9 cellular contexts compared by ENCODE assay signal in the genomic region with DNA sequence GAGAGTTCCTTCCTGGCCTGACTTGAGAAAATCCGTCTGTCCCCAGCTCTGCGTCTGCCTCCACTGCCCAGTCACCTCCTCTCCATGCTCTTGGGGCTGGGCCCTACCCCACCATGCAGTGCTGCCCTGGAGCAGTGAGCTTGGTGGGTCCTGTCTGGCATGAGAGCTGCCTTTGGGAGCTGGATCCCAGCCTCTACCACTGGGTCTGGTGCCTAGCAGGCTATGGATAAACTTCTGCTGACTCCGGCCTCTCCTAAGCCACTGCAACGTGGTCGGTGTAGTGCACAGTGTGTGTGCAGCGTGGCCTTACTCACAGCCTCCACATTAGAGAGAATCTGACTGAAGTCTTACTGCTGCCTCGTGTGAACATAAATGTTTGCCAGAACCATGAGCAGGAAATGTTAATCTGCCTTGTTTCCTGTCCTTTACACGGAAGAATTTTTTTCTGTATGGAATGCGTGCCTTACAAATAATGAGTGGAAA. TPM values are rescaled to one million over a fixed set of nuclear protein-coding genes. Genes with fewer than 3 reads are reported as not detected.
DNase-seq lines count a peak whose midpoint lies in the region; ATAC-seq lines count a peak whose summit lies in the region.
"Had no signal": no experiment of that assay in that cellular context is flagged by ENCODE, and none has a peak within 500 bp of the region (broad histone marks: within the 10 kb centered on the region; RNA-seq: fewer than 3 reads in every experiment).

No MANE protein-coding gene starts in this region.

- CTCF ChIA-PET in activated CD4-positive, alpha-beta memory T cell treated with anti-CD3 and anti-CD28 coated beads for 36 hours (lab: Charles Lee) = interaction anchor here (0.9 to 1.7 kb wide), 2 partner anchors 12 to 14 kb away, joined by 3 to 12 read pairs; no protein-coding TSS in a partner anchor
- CTCF ChIA-PET in activated CD4-positive, alpha-beta memory T cell treated with anti-CD3 and anti-CD28 coated beads, Interleukin-2, amount 10 ng/mL, durations not matched to agents 7 days and 5 days (lab: Charles Lee) = interaction anchor here (1.1 to 2.8 kb wide), 5 partner anchors 14 to 113 kb away, joined by 3 to 17 read pairs (median 3); no protein-coding TSS in a partner anchor

- H3K4me1 Mint-ChIP-seq in activated CD4-positive, alpha-beta memory T cell treated with anti-CD3 and anti-CD28 coated beads for 36 hours (ENCODE audit: low read depth) = peaks cover 16% of the 10 kb centered on the region
- peaks cover 6% of the 10 kb centered on the region for H3K4me1 Mint-ChIP-seq in activated CD4-positive, alpha-beta memory T cell treated with anti-CD3 and anti-CD28 coated beads, Interleukin-2, amount 10 ng/mL, durations not matched to agents 7 days and 5 days

- H3K27ac ChIP-seq in layer of hippocampus (ENCODE audit: low read depth, low read length) (peak overlapping the region; percentile 6), stomach smooth muscle (ENCODE audit: low read length) (peak overlapping the region; percentile 70)

- POLR2A ChIA-PET in activated CD4-positive, alpha-beta memory T cell treated with anti-CD3 and anti-CD28 coated beads for 36 hours (lab: Charles Lee) = no interaction called here
- POLR2A ChIA-PET in activated CD4-positive, alpha-beta memory T cell treated with anti-CD3 and anti-CD28 coated beads, Interleukin-2, amount 10 ng/mL, durations not matched to agents 7 days and 5 days (lab: Charles Lee) = no interaction called here

- DNase-seq in activated CD4-positive, alpha-beta memory T cell treated with anti-CD3 and anti-CD28 coated beads for 36 hours = no peak
- DNase-seq in activated CD4-positive, alpha-beta memory T cell treated with anti-CD3 and anti-CD28 coated beads, Interleukin-2, amount 10 ng/mL, durations not matched to agents 7 days and 5 days = no peak
- peak; percentile 43 for DNase-seq in adipocyte (ENCODE audit: low read depth)
- no peak for DNase-seq in activated gamma-delta T cell (lab: John Stamatoyannopoulos, UW)
- DNase-seq: AML-193 had no signal

- ATAC-seq in HG02981 (IDR thresholded peaks at IDR 0.05; ENCODE audit: unreplicated experiment) (no peak), HG03280 (IDR thresholded peaks at IDR 0.05; ENCODE audit: unreplicated experiment) (no peak)

- no peaks in the 10 kb centered on the region for H3K27me3 ChIP-seq in adipocyte (replicated peaks; ENCODE audit: control insufficient read depth, insufficient read depth, low read length)
- H3K27me3 ChIP-seq in layer of hippocampus (ENCODE audit: control insufficient read depth, insufficient read depth, low read length) = no peaks in the 10 kb centered on the region
- H3K27me3 ChIP-seq in stomach smooth muscle (ENCODE audit: control insufficient read depth in 1 of 2, insufficient read depth in 2 of 2, low read length in 2 of 2) = no peaks in the 10 kb centered on the region

- no peaks in the 10 kb centered on the region for H3K27me3 Mint-ChIP-seq in activated CD4-positive, alpha-beta memory T cell treated with anti-CD3 and anti-CD28 coated beads for 36 hours
- no peaks in the 10 kb centered on the region for H3K27me3 Mint-ChIP-seq in activated CD4-positive, alpha-beta memory T cell treated with anti-CD3 and anti-CD28 coated beads, Interleukin-2, amount 10 ng/mL, durations not matched to agents 7 days and 5 days

- H3K9me3 ChIP-seq in adipocyte (ENCODE audit: control insufficient read depth, low read length) (no peaks in the 10 kb centered on the region), stomach smooth muscle (ENCODE audit: control insufficient read depth in 2 of 2, low read length in 2 of 2) (no peaks in the 10 kb centered on the region)

- H3K4me3 ChIP-seq in adipocyte (ENCODE audit: low read length) (no peak overlapping the region), stomach smooth muscle (ENCODE audit: low read length in 2 of 2) (no peak overlapping the region)

- peaks cover 41% of the 10 kb centered on the region for H3K4me1 ChIP-seq in adipocyte (ENCODE audit: control insufficient read depth, insufficient read depth, low read length)
- H3K4me1 ChIP-seq in stomach smooth muscle (ENCODE audit: control insufficient read depth, insufficient read depth, low read length) = peaks cover 6% of the 10 kb centered on the region

- peak overlapping the region; percentile 60 for H3K27ac Mint-ChIP-seq in activated CD4-positive, alpha-beta memory T cell treated with anti-CD3 and anti-CD28 coated beads for 36 hours
- no peak overlapping the region for H3K27ac Mint-ChIP-seq in activated CD4-positive, alpha-beta memory T cell treated with anti-CD3 and anti-CD28 coated beads, Interleukin-2, amount 10 ng/mL, durations not matched to agents 7 days and 5 days

- peaks cover 46% of the 10 kb centered on the region for H3K36me3 ChIP-seq in adipocyte (ENCODE audit: control insufficient read depth, insufficient read depth, low read length, severe bottlenecking)
- H3K36me3 ChIP-seq in stomach smooth muscle (ENCODE audit: control insufficient read depth in 2 of 2, insufficient read depth in 2 of 2, low read length in 2 of 2) = peaks cover 14 to 18% of the 10 kb centered on the region in 2 donors

- H3K9ac ChIP-seq in adipocyte (ENCODE audit: low read length) (peak overlapping the region; percentile 15), stomach smooth muscle (ENCODE audit: low read length in 2 of 2) (peak overlapping the region in 1 of 2 donors; percentile 13)

- no peak overlapping the region for H3K4me3 Mint-ChIP-seq in activated CD4-positive, alpha-beta memory T cell treated with anti-CD3 and anti-CD28 coated beads for 36 hours
- H3K4me3 Mint-ChIP-seq in activated CD4-positive, alpha-beta memory T cell treated with anti-CD3 and anti-CD28 coated beads, Interleukin-2, amount 10 ng/mL, durations not matched to agents 7 days and 5 days = no peak overlapping the region

- no peaks in the 10 kb centered on the region for H3K9me3 Mint-ChIP-seq in activated CD4-positive, alpha-beta memory T cell treated with anti-CD3 and anti-CD28 coated beads for 36 hours
- no peaks in the 10 kb centered on the region for H3K9me3 Mint-ChIP-seq in activated CD4-positive, alpha-beta memory T cell treated with anti-CD3 and anti-CD28 coated beads, Interleukin-2, amount 10 ng/mL, durations not matched to agents 7 days and 5 days

- peaks cover 27% of the 10 kb centered on the region for H3K36me3 Mint-ChIP-seq in activated CD4-positive, alpha-beta memory T cell treated with anti-CD3 and anti-CD28 coated beads for 36 hours
- peaks cover 25% of the 10 kb centered on the region for H3K36me3 Mint-ChIP-seq in activated CD4-positive, alpha-beta memory T cell treated with anti-CD3 and anti-CD28 coated beads, Interleukin-2, amount 10 ng/mL, durations not matched to agents 7 days and 5 days (ENCODE audit: low read depth)

- intact Hi-C loops in activated CD4-positive, alpha-beta memory T cell treated with anti-CD3 and anti-CD28 coated beads for 36 hours (cut with micrococcal nuclease) = no loop called here

RNA-seq across cellular contexts. Expression of a gene that starts 47.6 kb away (rescaled TPM):
- 10 to 100 TPM; 57.6 to 69.8 TPM for total RNA-seq in activated CD4-positive, alpha-beta memory T cell treated with anti-CD3 and anti-CD28 coated beads for 36 hours
- total RNA-seq in activated CD4-positive, alpha-beta memory T cell treated with anti-CD3 and anti-CD28 coated beads, Interleukin-2, amount 10 ng/mL, durations not matched to agents 7 days and 5 days = 10 to 100 TPM; 50.7 to 54.9 TPM

RNA-seq across cellular contexts. Expression of a gene that starts 47.8 kb away (rescaled TPM):
- total RNA-seq in activated CD4-positive, alpha-beta memory T cell treated with anti-CD3 and anti-CD28 coated beads for 36 hours = not detected
- not detected for total RNA-seq in activated CD4-positive, alpha-beta memory T cell treated with anti-CD3 and anti-CD28 coated beads, Interleukin-2, amount 10 ng/mL, durations not matched to agents 7 days and 5 days
